Comparison of ENCODE assay signal across 8 cellular contexts in genomic region chr6:32153252-32153834, GRCh38. TPM values are rescaled to one million over a fixed set of nuclear protein-coding genes. Genes with fewer than 3 reads are reported as not detected.
DNase-seq lines count a peak whose midpoint lies in the region; ATAC-seq and TF ChIP-seq lines count a peak whose summit lies in the region.

No MANE protein-coding gene starts in this region.

- WGBS in mesenchymal stem cell = under 1% methylated on average over 23 of the region's 26 CpGs

- no peak overlapping the region for H2AFZ ChIP-seq in mesenchymal stem cell (ENCODE audit: low read depth, low read length)

- peak overlapping the region; percentile 88 for H2BK120ac ChIP-seq in mesenchymal stem cell (ENCODE audit: low read depth, low read length)

- no peak overlapping the region for H2AK5ac ChIP-seq in mesenchymal stem cell (ENCODE audit: low read length, severe bottlenecking)

- H3K4me3 ChIP-seq in duodenal mucosa (ENCODE audit: low read depth in 1 of 2, low read length in 2 of 2) (peak overlapping the region; percentile 87 to 98), mesenchymal stem cell (ENCODE audit: insufficient read depth in 1 of 2, low read depth in 1 of 2, low read length in 2 of 2) (peak overlapping the region; percentile 79 to 98), uterus (peak overlapping the region; percentile 68 to 86)

- peak overlapping the region; percentile 88 for H3K4me2 ChIP-seq in mesenchymal stem cell (ENCODE audit: low read length, poor library complexity, severe bottlenecking)

- peaks cover 16% of the 10 kb centered on the region for H3K79me1 ChIP-seq in mesenchymal stem cell (replicated peaks; ENCODE audit: low read length, poor library complexity, severe bottlenecking)

- H3K4me1 ChIP-seq in duodenal mucosa (ENCODE audit: control insufficient read depth in 1 of 2, insufficient read depth in 2 of 2, low read length in 2 of 2) (peaks cover 20 to 32% of the 10 kb centered on the region in 2 donors), mesenchymal stem cell (ENCODE audit: control insufficient read depth, insufficient read depth, low read depth, low read length) (peaks cover 31% of the 10 kb centered on the region), uterus (peaks cover 5 to 17% of the 10 kb centered on the region in 2 donors)

- peak overlapping the region; percentile 91 for H4K8ac ChIP-seq in mesenchymal stem cell (ENCODE audit: low read length)

- peak overlapping the region; percentile 5 to 82 for H3K4ac ChIP-seq in mesenchymal stem cell (ENCODE audit: low read depth in 1 of 2, low read length in 2 of 2)

- peak overlapping the region; percentile 82 for H2BK15ac ChIP-seq in mesenchymal stem cell (ENCODE audit: low read depth, poor library complexity, severe bottlenecking)

- no peak overlapping the region for H2BK5ac ChIP-seq in mesenchymal stem cell (ENCODE audit: low read depth, low read length, poor library complexity, severe bottlenecking)

- H2BK12ac ChIP-seq in mesenchymal stem cell (ENCODE audit: low read length in 2 of 2) = peak overlapping the region; percentile 68 to 86

- H3K9me3 ChIP-seq in duodenal mucosa (ENCODE audit: control insufficient read depth in 1 of 2, low read length in 2 of 2) = no peaks in the 10 kb centered on the region
- H3K9me3 ChIP-seq in mesenchymal stem cell (ENCODE audit: control insufficient read depth, low read length) = no peaks in the 10 kb centered on the region
- H3K9me3 ChIP-seq in uterus = no peaks in the 10 kb centered on the region

- no peak for TF ChIP-seq POLR2A in uterus (IDR thresholded peaks at IDR 0.05)

- H3K18ac ChIP-seq in mesenchymal stem cell (ENCODE audit: low read depth in 1 of 2, low read length in 2 of 2) = peak overlapping the region; percentile 55 to 92

- H3K14ac ChIP-seq in mesenchymal stem cell (ENCODE audit: low read length in 2 of 2) = no peak overlapping the region

- no peak overlapping the region for H3K23ac ChIP-seq in mesenchymal stem cell (ENCODE audit: low read length in 2 of 2)

- peak overlapping the region; percentile 86 to 91 for H3K9ac ChIP-seq in duodenal mucosa (ENCODE audit: low read depth in 1 of 2, low read length in 2 of 2)
- H3K9ac ChIP-seq in mesenchymal stem cell (ENCODE audit: low read length) = peak overlapping the region; percentile 97

- peak overlapping the region; percentile 89 for H4K91ac ChIP-seq in mesenchymal stem cell (ENCODE audit: low read length)

- no peak for ATAC-seq in HG02763 (IDR thresholded peaks at IDR 0.05; ENCODE audit: unreplicated experiment)
- ATAC-seq in HG03196 (IDR thresholded peaks at IDR 0.05; ENCODE audit: unreplicated experiment) = no peak

- intact Hi-C loops in uterus (cut with DNase I; ENCODE audit: low total_unique reads) = no loop called here

- DNase-seq in DMS 273 (lab: John Stamatoyannopoulos, UW; ENCODE audit: unreplicated experiment) (peak; percentile 59), DMS 273 treated with DMSO at 0.1 percent for 48 hours (lab: John Stamatoyannopoulos, UW) (no peak), OCI-M2 (lab: John Stamatoyannopoulos, UW; ENCODE audit: unreplicated experiment) (peak; percentile 40), mesenchymal stem cell (peak; percentile 83), uterus (peak; percentile 49 to 57)

- TF ChIP-seq CTCF in uterus (IDR thresholded peaks at IDR 0.05) = peak in 2 of 4 experiments; percentile 35 to 40

- peak overlapping the region; percentile 85 for H3K27ac ChIP-seq in duodenal mucosa (ENCODE audit: low read depth, low read length)
- peak overlapping the region; percentile 86 for H3K27ac ChIP-seq in mesenchymal stem cell (ENCODE audit: low read length, poor library complexity, severe bottlenecking)
- H3K27ac ChIP-seq in uterus = peak overlapping the region; percentile 93 to 97

- H3K27me3 ChIP-seq in duodenal mucosa (ENCODE audit: control insufficient read depth in 1 of 2, insufficient read depth in 2 of 2, low read length in 2 of 2) = no peaks in the 10 kb centered on the region
- H3K27me3 ChIP-seq in mesenchymal stem cell (ENCODE audit: control insufficient read depth in 1 of 2, insufficient read depth in 1 of 2, low read length in 2 of 2) = peaks cover 18 to 27% of the 10 kb centered on the region in 2 experiments
- H3K27me3 ChIP-seq in uterus = no peaks in the 10 kb centered on the region

- H3K36me3 ChIP-seq in duodenal mucosa (ENCODE audit: control insufficient read depth in 1 of 2, insufficient read depth in 2 of 2, low read length in 2 of 2) (peaks cover 10 to 13% of the 10 kb centered on the region in 2 donors), mesenchymal stem cell (ENCODE audit: control insufficient read depth in 1 of 2, insufficient read depth in 2 of 2, low read depth in 1 of 2, low read length in 2 of 2) (peaks cover 16 to 27% of the 10 kb centered on the region in 2 experiments), uterus (no peaks in the 10 kb centered on the region)

RNA-seq across cellular contexts. Expression of gene PPT2, which starts 0.6 kb away (rescaled TPM):
- polyA plus RNA-seq in mesenchymal stem cell (2013, experiment 1 of 2) = 31.6 TPM
- 31.6 TPM for polyA plus RNA-seq in mesenchymal stem cell (2013, experiment 2 of 2)
- total RNA-seq in uterus = 10 to 100 TPM; 19.0 to 35.1 (median 28.9) TPM

RNA-seq across cellular contexts. Expression of gene PRRT1, which starts 1.6 kb away (rescaled TPM):
- polyA plus RNA-seq in mesenchymal stem cell (2013, experiment 1 of 2) = 8.0 TPM
- polyA plus RNA-seq in mesenchymal stem cell (2013, experiment 2 of 2) = 7.9 TPM
- total RNA-seq in uterus = 1 to 10 TPM in 2 of 4 donors, not detected in 2; 8.0 to 9.4 TPM

RNA-seq across cellular contexts. Expression of gene EGFL8, which starts 11.1 kb away (rescaled TPM):
- 16.8 TPM for polyA plus RNA-seq in mesenchymal stem cell (2013, experiment 1 of 2)
- 16.9 TPM for polyA plus RNA-seq in mesenchymal stem cell (2013, experiment 2 of 2)
- total RNA-seq in uterus = 10 to 100 TPM in 3 of 4 donors, 1 to 10 TPM in 1; 9.2 to 54.8 (median 20.2) TPM

RNA-seq across cellular contexts. Expression of gene AGPAT1, which starts 22.5 kb away (rescaled TPM):
- 85.8 TPM for polyA plus RNA-seq in mesenchymal stem cell (2013, experiment 1 of 2)
- polyA plus RNA-seq in mesenchymal stem cell (2013, experiment 2 of 2) = 83.8 TPM
- total RNA-seq in uterus = 10 to 100 TPM; 14.2 to 71.2 (median 37.7) TPM

RNA-seq across cellular contexts. Expression of gene FKBPL, which starts 23.3 kb away (rescaled TPM):
- polyA plus RNA-seq in mesenchymal stem cell (2013, experiment 1 of 2) = 4.3 TPM
- polyA plus RNA-seq in mesenchymal stem cell (2013, experiment 2 of 2) = 4.3 TPM
- 10 to 100 TPM in 1 of 4 donors, 1 to 10 TPM in 3; 1.3 to 10.3 (median 5.1) TPM for total RNA-seq in uterus
